25 cellular contexts compared by ENCODE assay signal in genomic region chr3:83769791-83770663, GRCh38.
DNase-seq lines count a peak whose midpoint lies in the region; ATAC-seq and TF ChIP-seq lines count a peak whose summit lies in the region.
"Had no signal": no experiment of that assay in that cellular context is flagged by ENCODE, and none has a peak within 500 bp of the region (broad histone marks: within the 10 kb centered on the region; RNA-seq: fewer than 3 reads in every experiment).

No MANE protein-coding gene starts in this region.

- no peaks in the 10 kb centered on the region for H3K27me3 ChIP-seq in neural progenitor cell

- no peaks in the 10 kb centered on the region for H3F3A ChIP-seq in neural progenitor cell (ENCODE audit: low read depth)

- no peak overlapping the region for H3K4me2 ChIP-seq in neural progenitor cell
- H3K4me2 ChIP-seq: GM23338, KMS-11, PC-9 had no signal

- H3K4me1 Mint-ChIP-seq in WTC11 (no peaks in the 10 kb centered on the region), neural progenitor cell (no peaks in the 10 kb centered on the region)
- H3K4me1 Mint-ChIP-seq in stimulated activated effector memory CD8-positive, alpha-beta T cell treated with anti-CD3 and anti-CD28 coated beads, Interleukin-12 subunit alpha, Interleukin-12 subunit beta, amount 100 ng/mL, for 72 hours: no peaks in the 10 kb centered on the region
- no peaks in the 10 kb centered on the region for H3K4me1 Mint-ChIP-seq in activated naive CD4-positive, alpha-beta T cell treated with anti-CD3 and anti-CD28 coated beads for 36 hours (ENCODE audit: low read depth)
- H3K4me1 Mint-ChIP-seq: B cell, GM23338 had no signal

- CTCF ChIA-PET in WTC11 (lab: Charles Lee): no interaction called here
- CTCF ChIA-PET in activated naive CD4-positive, alpha-beta T cell treated with anti-CD3 and anti-CD28 coated beads for 36 hours (lab: Charles Lee): no interaction called here

- H2AFZ ChIP-seq in neural progenitor cell (replicated peaks): peak overlapping the region; percentile 41
- H2AFZ ChIP-seq: GM23338, PC-9 had no signal

- no peaks in the 10 kb centered on the region for H3K27me3 Mint-ChIP-seq in WTC11 (ENCODE audit: low read depth)
- H3K27me3 Mint-ChIP-seq in neural progenitor cell (ENCODE audit: insufficient read depth, low read depth): no peaks in the 10 kb centered on the region
- H3K27me3 Mint-ChIP-seq in activated naive CD4-positive, alpha-beta T cell treated with anti-CD3 and anti-CD28 coated beads for 36 hours (ENCODE audit: low read depth): no peaks in the 10 kb centered on the region
- H3K27me3 Mint-ChIP-seq: B cell had no signal

- TF ChIP-seq CTCF in WTC11 (IDR thresholded peaks at IDR 0.05): no peak
- TF ChIP-seq CTCF in neural progenitor cell (IDR thresholded peaks at IDR 0.05): no peak

- H3K9ac ChIP-seq in neural progenitor cell: no peak overlapping the region
- H3K9ac ChIP-seq: KMS-11 had no signal

- no peak overlapping the region for H3K4me3 Mint-ChIP-seq in WTC11
- no peak overlapping the region for H3K4me3 Mint-ChIP-seq in neural progenitor cell
- no peak overlapping the region for H3K4me3 Mint-ChIP-seq in stimulated activated effector memory CD8-positive, alpha-beta T cell treated with anti-CD3 and anti-CD28 coated beads, Interleukin-12 subunit alpha, Interleukin-12 subunit beta, amount 100 ng/mL, for 72 hours
- H3K4me3 Mint-ChIP-seq in activated naive CD4-positive, alpha-beta T cell treated with anti-CD3 and anti-CD28 coated beads for 36 hours: no peak overlapping the region
- H3K4me3 Mint-ChIP-seq: B cell; CD8-positive, alpha-beta T cell; GM23338 had no signal

- no peaks in the 10 kb centered on the region for H4K20me1 ChIP-seq in neural progenitor cell (ENCODE audit: low read depth)

- H3K36me3 Mint-ChIP-seq in WTC11 (no peaks in the 10 kb centered on the region), neural progenitor cell (no peaks in the 10 kb centered on the region)
- no peaks in the 10 kb centered on the region for H3K36me3 Mint-ChIP-seq in stimulated activated effector memory CD8-positive, alpha-beta T cell treated with anti-CD3 and anti-CD28 coated beads, Interleukin-12 subunit alpha, Interleukin-12 subunit beta, amount 100 ng/mL, for 72 hours
- no peaks in the 10 kb centered on the region for H3K36me3 Mint-ChIP-seq in activated naive CD4-positive, alpha-beta T cell treated with anti-CD3 and anti-CD28 coated beads for 36 hours (ENCODE audit: low read depth)
- H3K36me3 Mint-ChIP-seq: CD8-positive, alpha-beta T cell had no signal

- H3K9me3 Mint-ChIP-seq in WTC11 (peaks cover 8% of the 10 kb centered on the region), neural progenitor cell (no peaks in the 10 kb centered on the region)
- peaks cover 6% of the 10 kb centered on the region for H3K9me3 Mint-ChIP-seq in stimulated activated effector memory CD8-positive, alpha-beta T cell treated with anti-CD3 and anti-CD28 coated beads, Interleukin-12 subunit alpha, Interleukin-12 subunit beta, amount 100 ng/mL, for 72 hours
- peaks cover 9% of the 10 kb centered on the region for H3K9me3 Mint-ChIP-seq in activated naive CD4-positive, alpha-beta T cell treated with anti-CD3 and anti-CD28 coated beads for 36 hours

- H3K4me3 ChIP-seq in Jurkat, Clone E6-1 (ENCODE audit: low read length): no peak overlapping the region
- no peak overlapping the region for H3K4me3 ChIP-seq in neural progenitor cell
- H3K4me3 ChIP-seq: GM23338, PC-9 had no signal

- no peak overlapping the region for H3K27ac ChIP-seq in neural progenitor cell
- H3K27ac ChIP-seq: C4-2B, KMS-11, PC-9 had no signal

- H3K27ac Mint-ChIP-seq in WTC11 (no peak overlapping the region), neural progenitor cell (no peak overlapping the region)
- H3K27ac Mint-ChIP-seq in stimulated activated effector memory CD8-positive, alpha-beta T cell treated with anti-CD3 and anti-CD28 coated beads, Interleukin-12 subunit alpha, Interleukin-12 subunit beta, amount 100 ng/mL, for 72 hours: no peak overlapping the region
- no peak overlapping the region for H3K27ac Mint-ChIP-seq in activated naive CD4-positive, alpha-beta T cell treated with anti-CD3 and anti-CD28 coated beads for 36 hours
- H3K27ac Mint-ChIP-seq: B cell; CD8-positive, alpha-beta T cell; GM23338 had no signal

- peak; percentile 11 for DNase-seq in Jurkat, Clone E6-1 (ENCODE audit: low read depth, low spot score)
- no peak for DNase-seq in WTC11 (ENCODE audit: low spot score)
- no peak for DNase-seq in neural progenitor cell (ENCODE audit: low spot score)
- no peak for DNase-seq in stimulated activated effector memory CD8-positive, alpha-beta T cell treated with anti-CD3 and anti-CD28 coated beads, Interleukin-12 subunit alpha, Interleukin-12 subunit beta, amount 100 ng/mL, for 72 hours (ENCODE audit: low spot score in 2 of 2)
- no peak for DNase-seq in SIG-M5 (lab: John Stamatoyannopoulos, UW)
- DNase-seq in activated naive CD4-positive, alpha-beta T cell treated with anti-CD3 and anti-CD28 coated beads for 36 hours: no peak
- DNase-seq in T-helper 2 cell: no peak
- DNase-seq in ureter (ENCODE audit: low spot score): no peak
- DNase-seq: Caco-2; CD8-positive, alpha-beta T cell; HCEC 1CT; IMR-90; NCI-H1048; NCI-H1417; NCI-H1694; NCI-H2029 treated with DMSO at 0.1 percent for 48 hours; NCI-H446 treated with DMSO at 0.1 percent for 48 hours; NCI-H526; NCI-H82; PC-9; Right ventricle myocardium superior had no signal

- H3K4me1 ChIP-seq in neural progenitor cell: no peaks in the 10 kb centered on the region
- H3K4me1 ChIP-seq: Caco-2 had no signal

- H3K9me3 ChIP-seq in neural progenitor cell (ENCODE audit: low read depth): no peaks in the 10 kb centered on the region
- H3K9me3 ChIP-seq: Caco-2 had no signal

- POLR2A ChIA-PET in WTC11 (lab: Charles Lee): no interaction called here

- no peaks in the 10 kb centered on the region for H3K36me3 ChIP-seq in neural progenitor cell

- H3K79me2 ChIP-seq in neural progenitor cell (ENCODE audit: low read depth): no peaks in the 10 kb centered on the region

- peak; percentile 59 for ATAC-seq in WTC11
- peak; percentile 13 for ATAC-seq in stimulated activated effector memory CD8-positive, alpha-beta T cell treated with anti-CD3 and anti-CD28 coated beads, Interleukin-12 subunit alpha, Interleukin-12 subunit beta, amount 100 ng/mL, for 72 hours
- ATAC-seq: CD8-positive, alpha-beta T cell; GM23338 had no signal

- intact Hi-C loops in activated naive CD4-positive, alpha-beta T cell treated with anti-CD3 and anti-CD28 coated beads for 36 hours (cut with micrococcal nuclease): no loop called here

TF ChIP-seq in WTC11, 78 proteins besides CTCF, POLR2A, EP300 and RAD21:
- TF ChIP-seq ZNF281 (CRISPR knock-in tag; IDR thresholded peaks at IDR 0.05) (no peak), ZNF317 (CRISPR knock-in tag; IDR thresholded peaks at IDR 0.05; ENCODE audit: borderline replicate concordance, low read depth) (no peak), SMAD4 (CRISPR knock-in tag; IDR thresholded peaks at IDR 0.05) (no peak), HMGA2 (CRISPR knock-in tag; IDR thresholded peaks at IDR 0.05) (no peak), CREM (CRISPR knock-in tag; IDR thresholded peaks at IDR 0.05) (no peak), NFATC4 (CRISPR knock-in tag; IDR thresholded peaks at IDR 0.05) (no peak), TEAD1 (CRISPR knock-in tag; IDR thresholded peaks at IDR 0.05) (no peak), TEAD4 (CRISPR knock-in tag; IDR thresholded peaks at IDR 0.05) (no peak), CDX4 (CRISPR knock-in tag; IDR thresholded peaks at IDR 0.05; ENCODE audit: borderline replicate concordance) (no peak), EMX1 (CRISPR knock-in tag; IDR thresholded peaks at IDR 0.05) (no peak), ZNF512 (CRISPR knock-in tag; IDR thresholded peaks at IDR 0.05; ENCODE audit: borderline replicate concordance) (no peak)
